In the genomic region with DNA sequence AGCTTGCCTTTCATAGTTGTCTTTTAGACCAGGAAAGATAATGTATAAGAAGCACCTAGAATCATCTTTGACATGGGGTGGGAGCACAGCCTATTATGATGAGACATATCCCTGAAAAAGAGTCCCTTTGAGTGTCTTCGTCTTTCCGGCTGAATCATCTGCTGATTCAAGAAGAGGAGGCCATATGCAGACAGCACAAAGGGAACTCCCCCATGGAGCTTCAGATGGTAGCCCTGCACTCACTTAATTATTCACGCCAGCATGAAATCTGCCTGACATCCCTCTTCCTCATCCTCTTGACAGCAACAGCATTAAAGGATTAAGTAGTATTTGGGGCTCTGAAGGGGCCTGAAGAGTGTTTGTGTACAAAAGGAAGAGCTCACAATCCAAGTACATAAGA, we compare ENCODE assay signal across 18 cellular contexts.
DNase-seq lines count a peak whose midpoint lies in the region; ATAC-seq and TF ChIP-seq lines count a peak whose summit lies in the region.
"Had no signal": no experiment of that assay in that cellular context is flagged by ENCODE, and none has a peak within 500 bp of the region (broad histone marks: within the 10 kb centered on the region; RNA-seq: fewer than 3 reads in every experiment).

No MANE protein-coding gene starts in this region.

- no peak overlapping the region for H2BK120ac ChIP-seq in mesenchymal stem cell (ENCODE audit: low read depth, low read length)

- H3K4me2 ChIP-seq in OCI-LY3 (ENCODE audit: low read length) (peak overlapping the region; percentile 82), mesenchymal stem cell (ENCODE audit: low read length, poor library complexity, severe bottlenecking) (no peak overlapping the region)
- H3K4me2 ChIP-seq: BLaER1 had no signal

- peak overlapping the region; percentile 54; the same call in 1 of the 2 replicates for H3K4me3 ChIP-seq in OCI-LY3 (ENCODE audit: low read length)
- no peak overlapping the region for H3K4me3 ChIP-seq in mesenchymal stem cell (ENCODE audit: insufficient read depth in 1 of 2, low read depth in 1 of 2, low read length in 2 of 2)
- H3K4me3 ChIP-seq in BE2C (ENCODE audit: low read depth, low read length), result no peak overlapping the region
- no peak overlapping the region for H3K4me3 ChIP-seq in CD4-positive, alpha-beta memory T cell (ENCODE audit: low read length in 2 of 2)
- H3K4me3 ChIP-seq: BLaER1, SJCRH30 had no signal

- peak overlapping the region; percentile 45 to 59 for H2BK12ac ChIP-seq in mesenchymal stem cell (ENCODE audit: low read length in 2 of 2)

- peaks cover 64% of the 10 kb centered on the region for H3K4me1 ChIP-seq in OCI-LY3 (ENCODE audit: low read length)
- H3K4me1 ChIP-seq in mesenchymal stem cell (ENCODE audit: control insufficient read depth, insufficient read depth, low read depth, low read length), result peaks cover 3% of the 10 kb centered on the region
- H3K4me1 ChIP-seq in BE2C, result no peaks in the 10 kb centered on the region
- no peaks in the 10 kb centered on the region for H3K4me1 ChIP-seq in CD4-positive, alpha-beta memory T cell (ENCODE audit: insufficient read depth, low read length)
- H3K4me1 ChIP-seq: BLaER1, SJCRH30 had no signal

- intact Hi-C loops in CD4-positive, alpha-beta memory T cell (cut with micrococcal nuclease), result no loop called here

- peaks cover 21% of the 10 kb centered on the region for H4K20me1 ChIP-seq in OCI-LY3 (ENCODE audit: insufficient read depth, low read length)

- no peak overlapping the region for H4K8ac ChIP-seq in mesenchymal stem cell (ENCODE audit: low read length)

- no peak for DNase-seq in stimulated activated naive CD8-positive, alpha-beta T cell treated with anti-CD3 and anti-CD28 coated beads, Interleukin-15, amount 100 ng/mL, for 72 hours
- DNase-seq in mesenchymal stem cell, result peak; percentile 71
- DNase-seq in BE2C, result no peak
- no peak for DNase-seq in CD4-positive, alpha-beta memory T cell
- DNase-seq in hepatic stellate cell (ENCODE audit: low spot score), result no peak
- DNase-seq: CD8-positive, alpha-beta T cell; DMS153; NCI-H1694; NCI-H2081; NCI-H446; NCI-H69; NK-92 treated with Interleukin-12 subunit alpha and Interleukin-12 subunit beta, amount 100 ng/mL, for 24 hours; SJCRH30 had no signal

- H3K9me3 ChIP-seq in OCI-LY3 (ENCODE audit: insufficient read depth, low read length) (no peaks in the 10 kb centered on the region), mesenchymal stem cell (ENCODE audit: control insufficient read depth, low read length) (no peaks in the 10 kb centered on the region), BE2C (no peaks in the 10 kb centered on the region)
- H3K9me3 ChIP-seq in CD4-positive, alpha-beta memory T cell (ENCODE audit: control insufficient read depth in 1 of 2, low read length in 2 of 2), result no peaks in the 10 kb centered on the region
- H3K9me3 ChIP-seq: BLaER1, SJCRH30 had no signal

- CTCF ChIA-PET in CD4-positive, alpha-beta memory T cell (lab: Charles Lee; ENCODE audit: partially characterized antibody), result no interaction called here

- H3K27me3 Mint-ChIP-seq in stimulated activated naive CD8-positive, alpha-beta T cell treated with anti-CD3 and anti-CD28 coated beads, Interleukin-15, Interleukin-2, amounts not matched to agents 100 ng/mL and 50 ng/mL, for 24 hours, result no peaks in the 10 kb centered on the region
- peaks cover 11% of the 10 kb centered on the region for H3K27me3 Mint-ChIP-seq in stimulated activated naive CD8-positive, alpha-beta T cell treated with anti-CD3 and anti-CD28 coated beads, Interleukin-15, amount 100 ng/mL, for 72 hours
- H3K27me3 Mint-ChIP-seq in CD4-positive, alpha-beta memory T cell, result peaks cover 2 to 4% of the 10 kb centered on the region in 2 donors
- H3K27me3 Mint-ChIP-seq: IgD-negative memory B cell had no signal

- peak overlapping the region in 1 of 2 experiments; percentile 41 for H3K18ac ChIP-seq in mesenchymal stem cell (ENCODE audit: low read depth in 1 of 2, low read length in 2 of 2)

- 20% methylated on average over 2 of the region's 3 CpGs for WGBS in mesenchymal stem cell

- H3K27ac ChIP-seq in OCI-LY3 (ENCODE audit: low read length), result peak overlapping the region; percentile 88
- H3K27ac ChIP-seq in mesenchymal stem cell (ENCODE audit: low read length, poor library complexity, severe bottlenecking), result no peak overlapping the region
- no peak overlapping the region for H3K27ac ChIP-seq in CD4-positive, alpha-beta memory T cell (ENCODE audit: low read depth, low read length)
- H3K27ac ChIP-seq: BLaER1, SJCRH30 had no signal

- no peak for ATAC-seq in stimulated activated naive CD8-positive, alpha-beta T cell treated with anti-CD3 and anti-CD28 coated beads, Interleukin-15, amount 100 ng/mL, for 72 hours
- ATAC-seq in HG03159 (IDR thresholded peaks at IDR 0.05; ENCODE audit: unreplicated experiment), result no peak
- ATAC-seq: CD8-positive, alpha-beta T cell had no signal

- no peak overlapping the region for H3K4me3 Mint-ChIP-seq in stimulated activated naive CD8-positive, alpha-beta T cell treated with anti-CD3 and anti-CD28 coated beads, Interleukin-15, Interleukin-2, amounts not matched to agents 100 ng/mL and 50 ng/mL, for 24 hours
- H3K4me3 Mint-ChIP-seq in stimulated activated naive CD8-positive, alpha-beta T cell treated with anti-CD3 and anti-CD28 coated beads, Interleukin-15, amount 100 ng/mL, for 72 hours, result no peak overlapping the region
- H3K4me3 Mint-ChIP-seq in CD4-positive, alpha-beta memory T cell, result no peak overlapping the region
- H3K4me3 Mint-ChIP-seq: CD8-positive, alpha-beta T cell; IgD-negative memory B cell had no signal

- peak overlapping the region in 1 of 2 experiments; percentile 92 for H3K4ac ChIP-seq in mesenchymal stem cell (ENCODE audit: low read depth in 1 of 2, low read length in 2 of 2)

- peaks cover 8% of the 10 kb centered on the region for H3K36me3 Mint-ChIP-seq in stimulated activated naive CD8-positive, alpha-beta T cell treated with anti-CD3 and anti-CD28 coated beads, Interleukin-15, Interleukin-2, amounts not matched to agents 100 ng/mL and 50 ng/mL, for 24 hours (ENCODE audit: low read depth)
- H3K36me3 Mint-ChIP-seq in CD4-positive, alpha-beta memory T cell, result no peaks in the 10 kb centered on the region
- H3K36me3 Mint-ChIP-seq: CD8-positive, alpha-beta T cell had no signal

- H3K27ac Mint-ChIP-seq in stimulated activated naive CD8-positive, alpha-beta T cell treated with anti-CD3 and anti-CD28 coated beads, Interleukin-15, Interleukin-2, amounts not matched to agents 100 ng/mL and 50 ng/mL, for 24 hours, result peak overlapping the region; percentile 45
- H3K27ac Mint-ChIP-seq in stimulated activated naive CD8-positive, alpha-beta T cell treated with anti-CD3 and anti-CD28 coated beads, Interleukin-15, amount 100 ng/mL, for 72 hours, result no peak overlapping the region
- H3K27ac Mint-ChIP-seq in CD4-positive, alpha-beta memory T cell, result no peak overlapping the region
- H3K27ac Mint-ChIP-seq: CD8-positive, alpha-beta T cell; IgD-negative memory B cell had no signal

- H3K36me3 ChIP-seq in OCI-LY3 (replicated peaks; ENCODE audit: low read depth, low read length), result peaks cover 26% of the 10 kb centered on the region
- H3K36me3 ChIP-seq in mesenchymal stem cell (ENCODE audit: control insufficient read depth in 1 of 2, insufficient read depth in 2 of 2, low read depth in 1 of 2, low read length in 2 of 2), result peaks cover 0 to 11% of the 10 kb centered on the region in 2 experiments
- H3K36me3 ChIP-seq in BE2C, result no peaks in the 10 kb centered on the region
- no peaks in the 10 kb centered on the region for H3K36me3 ChIP-seq in CD4-positive, alpha-beta memory T cell (ENCODE audit: insufficient read depth, low read length)
- H3K36me3 ChIP-seq: SJCRH30 had no signal

- no peaks in the 10 kb centered on the region for H3K27me3 ChIP-seq in OCI-LY3 (ENCODE audit: low read depth, low read length)
- no peaks in the 10 kb centered on the region for H3K27me3 ChIP-seq in mesenchymal stem cell (ENCODE audit: control insufficient read depth in 1 of 2, insufficient read depth in 1 of 2, low read length in 2 of 2)
- no peaks in the 10 kb centered on the region for H3K27me3 ChIP-seq in BE2C
- H3K27me3 ChIP-seq in CD4-positive, alpha-beta memory T cell (ENCODE audit: insufficient read depth, low read length), result no peaks in the 10 kb centered on the region
- H3K27me3 ChIP-seq: BLaER1, SJCRH30 had no signal

- H3K4me1 Mint-ChIP-seq in stimulated activated naive CD8-positive, alpha-beta T cell treated with anti-CD3 and anti-CD28 coated beads, Interleukin-15, Interleukin-2, amounts not matched to agents 100 ng/mL and 50 ng/mL, for 24 hours (ENCODE audit: low read depth), result peaks cover 12% of the 10 kb centered on the region
- H3K4me1 Mint-ChIP-seq in stimulated activated naive CD8-positive, alpha-beta T cell treated with anti-CD3 and anti-CD28 coated beads, Interleukin-15, amount 100 ng/mL, for 72 hours, result no peaks in the 10 kb centered on the region
- H3K4me1 Mint-ChIP-seq in CD4-positive, alpha-beta memory T cell, result no peaks in the 10 kb centered on the region

- H2AK5ac ChIP-seq in mesenchymal stem cell (ENCODE audit: low read length, severe bottlenecking), result peak overlapping the region; percentile 57

- no peak overlapping the region for H3K23ac ChIP-seq in mesenchymal stem cell (ENCODE audit: low read length in 2 of 2)

- H3K79me1 ChIP-seq in mesenchymal stem cell (replicated peaks; ENCODE audit: low read length, poor library complexity, severe bottlenecking), result peaks cover 26% of the 10 kb centered on the region

- H3K79me2 ChIP-seq in OCI-LY3 (ENCODE audit: low read length), result peaks cover 47% of the 10 kb centered on the region

- TF ChIP-seq CTCF in OCI-LY3 (IDR thresholded peaks at IDR 0.05; ENCODE audit: low read depth, low read length), result no peak
- no peak for TF ChIP-seq CTCF in BE2C (IDR thresholded peaks at IDR 0.05; ENCODE audit: low read depth, low read length)

- no peak overlapping the region for H3K14ac ChIP-seq in mesenchymal stem cell (ENCODE audit: low read length in 2 of 2)

- H2AFZ ChIP-seq in OCI-LY3 (ENCODE audit: low read depth, low read length), result no peak overlapping the region
- H2AFZ ChIP-seq in mesenchymal stem cell (ENCODE audit: low read depth, low read length), result no peak overlapping the region

- H3K9ac ChIP-seq in OCI-LY3 (ENCODE audit: low read length), result peak overlapping the region; percentile 43; the same call in 1 of the 2 replicates
- H3K9ac ChIP-seq in mesenchymal stem cell (ENCODE audit: low read length), result no peak overlapping the region
- H3K9ac ChIP-seq: BLaER1 had no signal

- no peaks in the 10 kb centered on the region for H3K9me3 Mint-ChIP-seq in stimulated activated naive CD8-positive, alpha-beta T cell treated with anti-CD3 and anti-CD28 coated beads, Interleukin-15, Interleukin-2, amounts not matched to agents 100 ng/mL and 50 ng/mL, for 24 hours
- H3K9me3 Mint-ChIP-seq in stimulated activated naive CD8-positive, alpha-beta T cell treated with anti-CD3 and anti-CD28 coated beads, Interleukin-15, amount 100 ng/mL, for 72 hours, result no peaks in the 10 kb centered on the region
- H3K9me3 Mint-ChIP-seq in CD4-positive, alpha-beta memory T cell, result no peaks in the 10 kb centered on the region
- H3K9me3 Mint-ChIP-seq: CD8-positive, alpha-beta T cell; IgD-negative memory B cell had no signal

- no peak overlapping the region for H2BK15ac ChIP-seq in mesenchymal stem cell (ENCODE audit: low read depth, poor library complexity, severe bottlenecking)

- no peak overlapping the region for H2BK5ac ChIP-seq in mesenchymal stem cell (ENCODE audit: low read depth, low read length, poor library complexity, severe bottlenecking)

- POLR2A ChIA-PET in CD4-positive, alpha-beta memory T cell (lab: Charles Lee; ENCODE audit: partially characterized antibody), result no interaction called here

- no peak overlapping the region for H4K91ac ChIP-seq in mesenchymal stem cell (ENCODE audit: low read length)
